In the genomic region with DNA sequence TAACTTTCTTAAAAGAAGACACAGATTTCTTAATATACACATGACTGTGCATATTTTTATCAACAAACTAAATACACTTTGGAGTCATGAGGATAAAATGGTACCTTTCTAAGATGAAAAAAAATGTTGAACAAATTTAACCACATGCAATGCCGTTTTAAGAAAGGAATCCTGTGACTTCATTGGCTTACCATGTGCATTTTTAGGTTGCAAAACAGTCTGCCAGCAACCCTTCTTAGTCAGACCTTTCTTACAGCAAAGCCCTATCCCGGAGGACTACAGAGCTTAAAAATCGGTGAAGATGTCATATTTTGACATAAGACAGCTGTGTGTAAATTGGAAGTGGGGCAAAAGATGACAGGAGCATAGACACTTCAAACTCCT, we compare ENCODE assay signal across 1 cellular context.
TF ChIP-seq lines count a peak whose summit lies in the region.

No MANE protein-coding gene starts in this region.

TF ChIP-seq in A549, 52 proteins besides CTCF, POLR2A, EP300 and RAD21 (continued from another document):
- TF ChIP-seq ATOH8 (CRISPR knock-in tag; IDR thresholded peaks at IDR 0.05; ENCODE audit: low read depth) (no peak), JUNB (IDR thresholded peaks at IDR 0.05) (peak; percentile 59; the same call in 1 of the 2 replicates), FOSL2 (IDR thresholded peaks at IDR 0.05) (0 out of 2 replicates have a peak, but pooled peaks have one; percentile 9), FOSL2 (CRISPR knock-in tag; IDR thresholded peaks at IDR 0.05) (no peak), KDM5A (IDR thresholded peaks at IDR 0.05) (no peak), MAZ (IDR thresholded peaks at IDR 0.05; ENCODE audit: borderline replicate concordance, low read depth, low read length) (no peak), NFE2L2 (conservative IDR thresholded peaks at IDR 0.05; ENCODE audit: low read length) (peak; percentile 32; the same call in 1 of the 2 replicates), NPAS2 (CRISPR knock-in tag; IDR thresholded peaks at IDR 0.05; ENCODE audit: borderline replicate concordance) (no peak), RCOR1 (IDR thresholded peaks at IDR 0.05; ENCODE audit: low read depth, low read length) (no peak), SMC3 (IDR thresholded peaks at IDR 0.05) (no peak), MAFK (IDR thresholded peaks at IDR 0.05; ENCODE audit: partially characterized antibody) (peak; percentile 79), RARB (CRISPR knock-in tag; IDR thresholded peaks at IDR 0.05) (no peak), HOXB13 (CRISPR knock-in tag; IDR thresholded peaks at IDR 0.05; ENCODE audit: low read depth) (no peak), FOSB (CRISPR knock-in tag; IDR thresholded peaks at IDR 0.05) (no peak)
- TF ChIP-seq, protein P1, sequence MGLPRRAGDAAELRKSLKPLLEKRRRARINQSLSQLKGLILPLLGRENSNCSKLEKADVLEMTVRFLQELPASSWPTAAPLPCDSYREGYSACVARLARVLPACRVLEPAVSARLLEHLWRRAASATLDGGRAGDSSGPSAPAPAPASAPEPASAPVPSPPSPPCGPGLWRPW (IDR thresholded peaks at IDR 0.05): 0 out of 2 replicates have a peak, but pooled peaks have one; percentile 30
- TF ChIP-seq, protein P2, sequence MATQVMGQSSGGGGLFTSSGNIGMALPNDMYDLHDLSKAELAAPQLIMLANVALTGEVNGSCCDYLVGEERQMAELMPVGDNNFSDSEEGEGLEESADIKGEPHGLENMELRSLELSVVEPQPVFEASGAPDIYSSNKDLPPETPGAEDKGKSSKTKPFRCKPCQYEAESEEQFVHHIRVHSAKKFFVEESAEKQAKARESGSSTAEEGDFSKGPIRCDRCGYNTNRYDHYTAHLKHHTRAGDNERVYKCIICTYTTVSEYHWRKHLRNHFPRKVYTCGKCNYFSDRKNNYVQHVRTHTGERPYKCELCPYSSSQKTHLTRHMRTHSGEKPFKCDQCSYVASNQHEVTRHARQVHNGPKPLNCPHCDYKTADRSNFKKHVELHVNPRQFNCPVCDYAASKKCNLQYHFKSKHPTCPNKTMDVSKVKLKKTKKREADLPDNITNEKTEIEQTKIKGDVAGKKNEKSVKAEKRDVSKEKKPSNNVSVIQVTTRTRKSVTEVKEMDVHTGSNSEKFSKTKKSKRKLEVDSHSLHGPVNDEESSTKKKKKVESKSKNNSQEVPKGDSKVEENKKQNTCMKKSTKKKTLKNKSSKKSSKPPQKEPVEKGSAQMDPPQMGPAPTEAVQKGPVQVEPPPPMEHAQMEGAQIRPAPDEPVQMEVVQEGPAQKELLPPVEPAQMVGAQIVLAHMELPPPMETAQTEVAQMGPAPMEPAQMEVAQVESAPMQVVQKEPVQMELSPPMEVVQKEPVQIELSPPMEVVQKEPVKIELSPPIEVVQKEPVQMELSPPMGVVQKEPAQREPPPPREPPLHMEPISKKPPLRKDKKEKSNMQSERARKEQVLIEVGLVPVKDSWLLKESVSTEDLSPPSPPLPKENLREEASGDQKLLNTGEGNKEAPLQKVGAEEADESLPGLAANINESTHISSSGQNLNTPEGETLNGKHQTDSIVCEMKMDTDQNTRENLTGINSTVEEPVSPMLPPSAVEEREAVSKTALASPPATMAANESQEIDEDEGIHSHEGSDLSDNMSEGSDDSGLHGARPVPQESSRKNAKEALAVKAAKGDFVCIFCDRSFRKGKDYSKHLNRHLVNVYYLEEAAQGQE (IDR thresholded peaks at IDR 0.05): no peak
TF ChIP-seq in A549: peak in this region for 7.
